In genomic region chr1:59976194-59977074, GRCh38 we compare ENCODE assay signal across 8 cellular contexts. TPM values are rescaled to one million over a fixed set of nuclear protein-coding genes. Genes with fewer than 3 reads are reported as not detected.
A peak's percentile ranks its signal among the peaks of the same experiment; 100 is the strongest.
DNase-seq lines count a peak whose midpoint lies in the region; ATAC-seq and TF ChIP-seq lines count a peak whose summit lies in the region.

No MANE protein-coding gene starts in this region.

- H3K27ac Mint-ChIP-seq in activated CD4-positive, alpha-beta memory T cell treated with anti-CD3 and anti-CD28 coated beads for 36 hours = no peak overlapping the region

- ATAC-seq in HG03175 (IDR thresholded peaks at IDR 0.05; ENCODE audit: unreplicated experiment) (peak; percentile 68), HG03457 (IDR thresholded peaks at IDR 0.05; ENCODE audit: unreplicated experiment) (no peak)

- peaks cover 18% of the 10 kb centered on the region for H3K27me3 Mint-ChIP-seq in activated CD4-positive, alpha-beta memory T cell treated with anti-CD3 and anti-CD28 coated beads for 36 hours

- H3K9ac ChIP-seq in subcutaneous abdominal adipose tissue (ENCODE audit: low read length in 5 of 5) = no peak overlapping the region

- TF ChIP-seq CTCF in GM10266 (IDR thresholded peaks at IDR 0.05; ENCODE audit: control insufficient read depth, insufficient read depth, low read depth, missing control alignments) = peak; percentile 87
- peak; percentile 86 for TF ChIP-seq CTCF in epithelial cell of esophagus (IDR thresholded peaks at IDR 0.05; ENCODE audit: insufficient read depth, low read depth, low read length, missing control alignments)

- POLR2A ChIA-PET in activated CD4-positive, alpha-beta memory T cell treated with anti-CD3 and anti-CD28 coated beads for 36 hours (lab: Charles Lee) = no interaction called here

- H3K4me3 Mint-ChIP-seq in activated CD4-positive, alpha-beta memory T cell treated with anti-CD3 and anti-CD28 coated beads for 36 hours = no peak overlapping the region

- H3K4me1 ChIP-seq in subcutaneous abdominal adipose tissue (ENCODE audit: control insufficient read depth in 5 of 5, insufficient read depth in 5 of 5, low read length in 5 of 5) = peaks cover 0 to 5% (median 2%) of the 10 kb centered on the region in 5 donors

- no peaks in the 10 kb centered on the region for H3K9me3 Mint-ChIP-seq in activated CD4-positive, alpha-beta memory T cell treated with anti-CD3 and anti-CD28 coated beads for 36 hours

- peaks cover 0 to 10% (median 5%) of the 10 kb centered on the region in 5 donors for H3K27me3 ChIP-seq in subcutaneous abdominal adipose tissue (ENCODE audit: control insufficient read depth in 5 of 5, insufficient read depth in 4 of 5, low read length in 5 of 5)

- H3K36me3 Mint-ChIP-seq in activated CD4-positive, alpha-beta memory T cell treated with anti-CD3 and anti-CD28 coated beads for 36 hours = no peaks in the 10 kb centered on the region

- H3K4me3 ChIP-seq in epithelial cell of esophagus (ENCODE audit: low read length) (no peak overlapping the region), subcutaneous abdominal adipose tissue (ENCODE audit: low read depth in 1 of 5, low read length in 5 of 5) (peak overlapping the region in 3 of 5 donors; percentile 6 to 23 (median 11))

- H3K36me3 ChIP-seq in subcutaneous abdominal adipose tissue (ENCODE audit: control insufficient read depth in 5 of 5, insufficient read depth in 5 of 5, low read length in 5 of 5) = no peaks in the 10 kb centered on the region

- no peaks in the 10 kb centered on the region for H3K9me3 ChIP-seq in subcutaneous abdominal adipose tissue (ENCODE audit: control insufficient read depth in 5 of 5, low read length in 5 of 5)

- CTCF ChIA-PET in activated CD4-positive, alpha-beta memory T cell treated with anti-CD3 and anti-CD28 coated beads for 36 hours (lab: Charles Lee) = interaction anchor here (0.6 to 4.3 kb wide), 13 partner anchors 11 to 1876 kb away, joined by 3 to 31 read pairs (median 4); no protein-coding TSS in a partner anchor

- DNase-seq in GM10266 (ENCODE audit: extremely low spot score) (peak; percentile 58), NCI-H446 treated with DMSO at 0.1 percent for 48 hours (lab: John Stamatoyannopoulos, UW) (peak; percentile 71), epithelial cell of esophagus (ENCODE audit: low read depth) (peak; percentile 58), middle frontal gyrus (ENCODE audit: extremely low spot score, low spot score) (peak; percentile 74)
- DNase-seq in activated CD4-positive, alpha-beta memory T cell treated with anti-CD3 and anti-CD28 coated beads for 36 hours = peak; percentile 59

- peaks cover 1% of the 10 kb centered on the region for H3K4me1 Mint-ChIP-seq in activated CD4-positive, alpha-beta memory T cell treated with anti-CD3 and anti-CD28 coated beads for 36 hours (ENCODE audit: low read depth)

- no peak overlapping the region for H3K27ac ChIP-seq in subcutaneous abdominal adipose tissue (ENCODE audit: low read depth, low read length)

- intact Hi-C loops in activated CD4-positive, alpha-beta memory T cell treated with anti-CD3 and anti-CD28 coated beads for 36 hours (cut with micrococcal nuclease) = loop anchor here (5.0 to 10.0 kb wide), 3 partner anchors 788 to 1476 kb away; no protein-coding TSS in a partner anchor

RNA-seq across cellular contexts. Expression of gene CYP2J2, which starts 49.9 kb away (rescaled TPM):
- under 1 TPM; 0.57 to 0.68 TPM for total RNA-seq in activated CD4-positive, alpha-beta memory T cell treated with anti-CD3 and anti-CD28 coated beads for 36 hours
